Comparison of ENCODE assay signal across 22 cellular contexts in the genomic region with DNA sequence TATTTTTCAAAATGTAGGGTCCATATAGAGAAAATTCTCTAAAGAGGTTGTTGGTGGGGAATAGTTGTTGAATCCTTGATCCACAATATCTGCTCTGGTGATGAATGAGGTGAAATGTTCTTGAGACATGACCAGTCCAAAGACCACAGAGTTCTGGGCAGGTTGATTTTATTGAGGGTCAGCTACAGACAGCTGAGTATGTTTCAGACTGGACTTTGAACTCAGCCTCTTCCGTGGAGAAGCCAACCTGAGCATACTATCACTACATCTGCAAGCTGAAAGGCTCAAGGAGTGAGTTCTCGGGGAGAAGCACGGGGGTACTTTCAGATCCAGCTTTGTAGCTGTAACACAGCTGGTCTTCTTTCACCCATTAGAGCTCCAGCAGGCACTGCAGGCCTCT.
DNase-seq lines count a peak whose midpoint lies in the region; ATAC-seq, FAIRE-seq and TF ChIP-seq lines count a peak whose summit lies in the region.
"Had no signal": no experiment of that assay in that cellular context is flagged by ENCODE, and none has a peak within 500 bp of the region (broad histone marks: within the 10 kb centered on the region; RNA-seq: fewer than 3 reads in every experiment).

No MANE protein-coding gene starts in this region.

- no peak for TF ChIP-seq POLR2A in H1 (IDR thresholded peaks at IDR 0.05; ENCODE audit: control extremely low read depth in 1 of 2, low read depth in 2 of 2, low read length in 2 of 2)
- no peak for TF ChIP-seq POLR2A in GM12892 (IDR thresholded peaks at IDR 0.05; ENCODE audit: low read depth, low read length)

- intact Hi-C loops in left colon (cut with DNase I, micrococcal nuclease) = no loop called here

- H3K4me1 ChIP-seq in H1 (replicated peaks in 1 of 4; ENCODE audit: control insufficient read depth in 3 of 4, insufficient read depth in 4 of 4, low read length in 3 of 4) (no peaks in the 10 kb centered on the region), neural progenitor cell (no peaks in the 10 kb centered on the region)
- H3K4me1 ChIP-seq: BE2C, BLaER1, Caco-2 had no signal

- H3K9me3 ChIP-seq in H1 (ENCODE audit: insufficient read depth in 2 of 2, low read depth in 1 of 2, low read length in 1 of 2) = no peaks in the 10 kb centered on the region
- H3K9me3 ChIP-seq in neural progenitor cell (ENCODE audit: low read depth) = no peaks in the 10 kb centered on the region
- H3K9me3 ChIP-seq: BE2C, Caco-2 had no signal

- no peaks in the 10 kb centered on the region for H3F3A ChIP-seq in neural progenitor cell (ENCODE audit: low read depth)

- no peaks in the 10 kb centered on the region for H3K79me1 ChIP-seq in H1 (ENCODE audit: low read depth, low read length)

- H3K4me1 Mint-ChIP-seq in neural progenitor cell = no peaks in the 10 kb centered on the region

- H3K4me3 Mint-ChIP-seq in neural progenitor cell = no peak overlapping the region
- H3K4me3 Mint-ChIP-seq: CD4-positive, alpha-beta T cell; CD8-positive, alpha-beta T cell had no signal

- no peak overlapping the region for H2BK5ac ChIP-seq in H1 (ENCODE audit: low read depth, low read length)

- POLR2A ChIA-PET in H1 (lab: Charles Lee; ENCODE audit: partially characterized antibody) = no interaction called here

- no peak overlapping the region for H2AK5ac ChIP-seq in H1 (ENCODE audit: low read depth, low read length)

- no peak overlapping the region for H3K4ac ChIP-seq in H1 (replicated peaks; ENCODE audit: insufficient read length, low read depth, low read length)

- H3K18ac ChIP-seq in H1 (ENCODE audit: extremely low read depth, low read length) = no peak overlapping the region

- H4K5ac ChIP-seq in H1 (ENCODE audit: insufficient read length, low read depth, low read length) = no peak overlapping the region

- H2BK20ac ChIP-seq in H1 (ENCODE audit: low read length) = no peak overlapping the region

- H3K9me3 Mint-ChIP-seq in neural progenitor cell = no peaks in the 10 kb centered on the region
- H3K9me3 Mint-ChIP-seq: CD4-positive, alpha-beta T cell; CD8-positive, alpha-beta T cell had no signal

- no peak overlapping the region for H2BK120ac ChIP-seq in H1 (replicated peaks; ENCODE audit: low read depth, low read length)

- no peak overlapping the region for H3K4me2 ChIP-seq in H1 (ENCODE audit: insufficient read depth in 1 of 2, low read depth in 2 of 2, low read length in 2 of 2)
- no peak overlapping the region for H3K4me2 ChIP-seq in neural progenitor cell
- H3K4me2 ChIP-seq: BLaER1 had no signal

- no peak overlapping the region for H3K56ac ChIP-seq in H1 (replicated peaks; ENCODE audit: insufficient read length, low read depth, low read length)

- no peak for TF ChIP-seq RAD21 in H1 (IDR thresholded peaks at IDR 0.05 in 1 of 2, conservative IDR thresholded peaks at IDR 0.05 in 1 of 2; ENCODE audit: low read depth in 2 of 2, low read length in 2 of 2)

- H4K8ac ChIP-seq in H1 (ENCODE audit: extremely low read depth, insufficient read depth, low read length) = no peak overlapping the region; the same call in 1 of the 2 replicates

- H3K9ac ChIP-seq in H1 (replicated peaks in 1 of 4; ENCODE audit: extremely low read depth in 1 of 4, low read depth in 3 of 4, low read length in 3 of 4) (no peak overlapping the region), neural progenitor cell (no peak overlapping the region)
- H3K9ac ChIP-seq: BLaER1 had no signal

- no peak overlapping the region for H4K91ac ChIP-seq in H1 (replicated peaks; ENCODE audit: insufficient read length, low read length)

- no peaks in the 10 kb centered on the region for H3K36me3 Mint-ChIP-seq in neural progenitor cell
- H3K36me3 Mint-ChIP-seq: CD8-positive, alpha-beta T cell had no signal

- H2AFZ ChIP-seq in H1 (ENCODE audit: low read length) (peak overlapping the region; percentile 88; the same call in 1 of the 2 replicates), neural progenitor cell (replicated peaks) (peak overlapping the region; percentile 34)

- no peaks in the 10 kb centered on the region for H4K20me1 ChIP-seq in H1 (replicated peaks in 1 of 2; ENCODE audit: control insufficient read depth in 1 of 2, insufficient read depth in 2 of 2, low read length in 2 of 2)
- no peaks in the 10 kb centered on the region for H4K20me1 ChIP-seq in neural progenitor cell (ENCODE audit: low read depth)
- H4K20me1 ChIP-seq: BLaER1 had no signal

- no peak for TF ChIP-seq CTCF in H1 (IDR thresholded peaks at IDR 0.05; ENCODE audit: control extremely low read depth in 1 of 3, insufficient read depth in 1 of 3, low read depth in 1 of 3, low read length in 3 of 3)
- TF ChIP-seq CTCF in neural progenitor cell (IDR thresholded peaks at IDR 0.05) = no peak

- no peaks in the 10 kb centered on the region for H3K23me2 ChIP-seq in H1 (ENCODE audit: low read depth, low read length)

- no peak for FAIRE-seq in H1 (lab: Jason Lieb, UNC)
- no peak for FAIRE-seq in GM12892 (lab: Jason Lieb, UNC)
- FAIRE-seq: A204.1, D721Med, G401.6, GM12878 had no signal

- ATAC-seq in left colon (peak; percentile 76), GM19023 (IDR thresholded peaks at IDR 0.05; ENCODE audit: unreplicated experiment) (no peak)
- ATAC-seq: CD8-positive, alpha-beta T cell; GM12878 had no signal

- no peak for TF ChIP-seq EP300 in H1 (IDR thresholded peaks at IDR 0.05; ENCODE audit: borderline replicate concordance in 1 of 2, low read depth in 2 of 2, low read length in 2 of 2)

- 96% methylated on average over 3 of the region's 3 CpGs; no CpG with 5 or more reads in 1 of the 2 experiments for WGBS in H1 (ENCODE audit: extremely low coverage in 1 of 2, insufficient coverage in 1 of 2, insufficient read length in 1 of 2, insufficient replicate concordance in 2 of 2, low coverage in 1 of 2, low lambda C conversion rate in 2 of 2, missing lambda C conversion rate in 1 of 2), 2 experiments

- H3K36me3 ChIP-seq in H1 (ENCODE audit: control insufficient read depth in 2 of 4, insufficient read depth in 4 of 4, low read length in 3 of 4) (no peaks in the 10 kb centered on the region), neural progenitor cell (no peaks in the 10 kb centered on the region)
- H3K36me3 ChIP-seq: BE2C, BLaER1 had no signal

- H2BK15ac ChIP-seq in H1 (ENCODE audit: low read length) = no peak overlapping the region

- H3K79me2 ChIP-seq in H1 (ENCODE audit: control insufficient read depth in 1 of 2, insufficient read depth in 2 of 2, low read length in 2 of 2) = no peaks in the 10 kb centered on the region
- H3K79me2 ChIP-seq in neural progenitor cell (ENCODE audit: low read depth) = no peaks in the 10 kb centered on the region

- no peak overlapping the region for H3K14ac ChIP-seq in H1 (ENCODE audit: insufficient read length)

- H3K4me3 ChIP-seq in H1 (ENCODE audit: extremely low read depth in 1 of 4, insufficient read depth in 2 of 4, low read depth in 3 of 4, low read length in 4 of 4) (no peak overlapping the region), neural progenitor cell (no peak overlapping the region)
- H3K4me3 ChIP-seq: BLaER1, GM12878 had no signal

- DNase-seq in H1 (ENCODE audit: low read depth in 1 of 2, low spot score in 2 of 2) (no peak), left colon (peak in 1 of 2 donors; percentile 25), neural progenitor cell (ENCODE audit: low spot score) (no peak), GM03348 (ENCODE audit: low spot score) (no peak), GM12892 (ENCODE audit: insufficient read length) (no peak)
- DNase-seq in activated naive CD4-positive, alpha-beta T cell treated with anti-CD3 and anti-CD28 coated beads, Interleukin-2, amount 50 U/mL, for 16 hours = no peak
- DNase-seq: 8988T; ACHN; BE2C; C1 segment of cervical spinal cord; Caco-2; Calu3; CD4-positive, alpha-beta T cell; CD8-positive, alpha-beta T cell; DMS79 treated with DMSO at 0.1 percent for 48 hours; GF-D8 had no signal

- no peak overlapping the region for H2BK12ac ChIP-seq in H1 (ENCODE audit: low read depth, low read length)

- H3K23ac ChIP-seq in H1 (ENCODE audit: insufficient read length) = no peak overlapping the region

- H3K27ac ChIP-seq in H1 (ENCODE audit: low read depth, low read length) (no peak overlapping the region), neural progenitor cell (no peak overlapping the region)
- H3K27ac ChIP-seq: BLaER1 had no signal

- CTCF ChIA-PET in H1 (lab: Charles Lee; ENCODE audit: partially characterized antibody) = interaction anchor here (1.0 to 5.4 kb wide), 5 partner anchors 10 to 314 kb away, joined by 3 to 51 read pairs (median 6); no protein-coding TSS in a partner anchor

- H3K27me3 Mint-ChIP-seq in neural progenitor cell (ENCODE audit: insufficient read depth, low read depth) = no peaks in the 10 kb centered on the region
- H3K27me3 Mint-ChIP-seq: CD4-positive, alpha-beta T cell had no signal

- no peak overlapping the region for H3K27ac Mint-ChIP-seq in neural progenitor cell
- H3K27ac Mint-ChIP-seq: CD4-positive, alpha-beta T cell; CD8-positive, alpha-beta T cell had no signal

- H3K27me3 ChIP-seq in H1 (replicated peaks in 1 of 4; ENCODE audit: control insufficient read depth in 3 of 4, extremely low read depth in 1 of 4, insufficient read depth in 3 of 4, low read length in 3 of 4) (no peaks in the 10 kb centered on the region), neural progenitor cell (no peaks in the 10 kb centered on the region)
- H3K27me3 ChIP-seq: BE2C, BLaER1 had no signal

TF ChIP-seq in H1, 55 proteins besides CTCF, POLR2A, EP300 and RAD21:
- no peak for TF ChIP-seq NANOG (IDR thresholded peaks at IDR 0.05; ENCODE audit: insufficient read depth, low read depth, low read length, poor library complexity, severe bottlenecking)
- TF ChIP-seq, protein P1, sequence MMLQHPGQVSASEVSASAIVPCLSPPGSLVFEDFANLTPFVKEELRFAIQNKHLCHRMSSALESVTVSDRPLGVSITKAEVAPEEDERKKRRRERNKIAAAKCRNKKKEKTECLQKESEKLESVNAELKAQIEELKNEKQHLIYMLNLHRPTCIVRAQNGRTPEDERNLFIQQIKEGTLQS (IDR thresholded peaks at IDR 0.05; ENCODE audit: insufficient read depth, low read depth, low read length) = no peak
- TF ChIP-seq, protein P2, sequence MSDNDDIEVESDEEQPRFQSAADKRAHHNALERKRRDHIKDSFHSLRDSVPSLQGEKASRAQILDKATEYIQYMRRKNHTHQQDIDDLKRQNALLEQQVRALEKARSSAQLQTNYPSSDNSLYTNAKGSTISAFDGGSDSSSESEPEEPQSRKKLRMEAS (IDR thresholded peaks at IDR 0.05) = no peak
- TF ChIP-seq HDAC2 (IDR thresholded peaks at IDR 0.05; ENCODE audit: borderline replicate concordance in 1 of 2, low read depth in 2 of 2, low read length in 2 of 2) = no peak
- no peak for TF ChIP-seq RNF2 (IDR thresholded peaks at IDR 0.05; ENCODE audit: borderline replicate concordance, low read depth, low read length, missing control alignments, poor library complexity, severe bottlenecking)
- TF ChIP-seq SIX5 (IDR thresholded peaks at IDR 0.05; ENCODE audit: low read depth, low read length) = no peak
- TF ChIP-seq CREB1 (IDR thresholded peaks at IDR 0.05) = no peak
- TF ChIP-seq SP1 (IDR thresholded peaks at IDR 0.05; ENCODE audit: low read depth, low read length) = no peak
- TF ChIP-seq HDAC6 (IDR thresholded peaks at IDR 0.05; ENCODE audit: low read depth, low read length) = no peak
- TF ChIP-seq RFX5 (IDR thresholded peaks at IDR 0.05; ENCODE audit: borderline replicate concordance, low read depth, low read length) = no peak
- no peak for TF ChIP-seq EGR1 (IDR thresholded peaks at IDR 0.05; ENCODE audit: borderline replicate concordance, low read depth, low read length)
